In the genomic region with DNA sequence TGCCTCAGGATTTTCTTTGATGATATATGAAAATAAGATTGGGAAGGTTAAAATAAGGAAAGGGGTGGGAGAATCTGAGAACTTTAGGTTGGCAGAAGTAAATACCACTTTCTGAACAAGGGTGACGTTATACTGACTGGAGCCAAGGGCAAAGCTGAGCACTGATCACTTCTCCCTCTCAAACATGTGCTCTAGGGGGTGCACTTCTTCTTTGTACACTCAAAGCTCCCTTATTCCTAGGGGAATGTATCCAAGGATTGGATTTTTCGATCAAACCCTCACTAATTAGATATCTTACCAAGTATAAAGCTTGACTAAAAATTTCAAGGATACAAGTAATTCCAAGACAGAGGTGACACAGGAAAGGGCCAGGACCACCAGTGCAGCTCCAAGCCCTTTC, we compare ENCODE assay signal across 17 cellular contexts.
DNase-seq lines count a peak whose midpoint lies in the region; ATAC-seq, FAIRE-seq and TF ChIP-seq lines count a peak whose summit lies in the region.
"Had no signal": no experiment of that assay in that cellular context is flagged by ENCODE, and none has a peak within 500 bp of the region (broad histone marks: within the 10 kb centered on the region; RNA-seq: fewer than 3 reads in every experiment).

No MANE protein-coding gene starts in this region.

- no peak for TF ChIP-seq EP300 in H1 (IDR thresholded peaks at IDR 0.05; ENCODE audit: borderline replicate concordance in 1 of 2, low read depth in 2 of 2, low read length in 2 of 2)

- H3K4me1 ChIP-seq in H1 (replicated peaks in 1 of 4; ENCODE audit: control insufficient read depth in 3 of 4, insufficient read depth in 4 of 4, low read length in 3 of 4) (no peaks in the 10 kb centered on the region), osteoblast (ENCODE audit: insufficient read depth, low read length) (no peaks in the 10 kb centered on the region)
- H3K4me1 ChIP-seq: pancreas had no signal

- H2BK120ac ChIP-seq in H1 (replicated peaks; ENCODE audit: low read depth, low read length) = no peak overlapping the region

- no peaks in the 10 kb centered on the region for H3K36me3 ChIP-seq in H7 (replicated peaks; ENCODE audit: control insufficient read depth, insufficient read depth, low read length)
- H3K36me3 ChIP-seq in H1 (ENCODE audit: control insufficient read depth in 2 of 4, insufficient read depth in 4 of 4, low read length in 3 of 4) = no peaks in the 10 kb centered on the region
- no peaks in the 10 kb centered on the region for H3K36me3 ChIP-seq in osteoblast (ENCODE audit: insufficient read depth, low read length)
- H3K36me3 ChIP-seq: pancreas had no signal

- WGBS in H1 (ENCODE audit: extremely low coverage in 1 of 2, insufficient coverage in 1 of 2, insufficient read length in 1 of 2, insufficient replicate concordance in 2 of 2, low coverage in 1 of 2, low lambda C conversion rate in 2 of 2, missing lambda C conversion rate in 1 of 2), 2 experiments = 79% methylated on average over 2 of the region's 2 CpGs; no CpG with 5 or more reads in 1 of the 2 experiments

- no peak overlapping the region for H4K5ac ChIP-seq in H1 (ENCODE audit: insufficient read length, low read depth, low read length)

- H4K20me1 ChIP-seq in H1 (replicated peaks in 1 of 2; ENCODE audit: control insufficient read depth in 1 of 2, insufficient read depth in 2 of 2, low read length in 2 of 2) = no peaks in the 10 kb centered on the region
- no peaks in the 10 kb centered on the region for H4K20me1 ChIP-seq in osteoblast (ENCODE audit: insufficient read depth, low read length)

- no peak overlapping the region for H3K9ac ChIP-seq in H1 (replicated peaks in 1 of 4; ENCODE audit: extremely low read depth in 1 of 4, low read depth in 3 of 4, low read length in 3 of 4)

- peak in 2 of 3 experiments; percentile 31 to 54; a peak in 2 of 4 replicates for TF ChIP-seq CTCF in H1 (IDR thresholded peaks at IDR 0.05; ENCODE audit: control extremely low read depth in 1 of 3, insufficient read depth in 1 of 3, low read depth in 1 of 3, low read length in 3 of 3)
- TF ChIP-seq CTCF in osteoblast (IDR thresholded peaks at IDR 0.05; ENCODE audit: extremely low read depth, low read depth, low read length) = peak; percentile 31

- peak; percentile 36 for DNase-seq in H7
- DNase-seq in NCI-H82 (lab: John Stamatoyannopoulos, UW) = peak; percentile 84
- no peak for DNase-seq in H1 (ENCODE audit: low read depth in 1 of 2, low spot score in 2 of 2)
- peak; percentile 47 for DNase-seq in osteoblast (ENCODE audit: insufficient read length, low spot score, missing footprints)
- DNase-seq in NCI-H510A (lab: John Stamatoyannopoulos, UW) = no peak
- no peak for DNase-seq in activated gamma-delta T cell treated with Interleukin-2 at 50 U/mL for 16 hours
- DNase-seq in stimulated activated naive CD8-positive, alpha-beta T cell treated with anti-CD3 and anti-CD28 coated beads, Interleukin-15, amount 100 ng/mL, for 72 hours = no peak
- DNase-seq: activated T-cell treated with anti-CD3 and anti-CD28 coated beads, Interleukin-2, amount 50 U/mL, for 48 hours; DND-41; effector memory CD4-positive, alpha-beta T cell; left ventricle myocardium superior; NCI-H146; NCI-H446; pancreas; stimulated activated naive B cell treated with anti-CD40 and anti-IgM and Interleukin-4, amounts not matched to agents 10 μg/mL and 1 μg/mL and 100 μg/mL, for 72 hours had no signal

- H3K18ac ChIP-seq in H1 (ENCODE audit: extremely low read depth, low read length) = no peak overlapping the region

- FAIRE-seq in H1 (lab: Jason Lieb, UNC) = peak; percentile 28
- FAIRE-seq: pancreas had no signal

- no peak overlapping the region for H2AFZ ChIP-seq in H1 (ENCODE audit: low read length)
- H2AFZ ChIP-seq in osteoblast (ENCODE audit: low read length) = no peak overlapping the region

- no peaks in the 10 kb centered on the region for H3K79me1 ChIP-seq in H1 (ENCODE audit: low read depth, low read length)

- no peak overlapping the region for H2BK5ac ChIP-seq in H1 (ENCODE audit: low read depth, low read length)

- no peak overlapping the region for H3K56ac ChIP-seq in H1 (replicated peaks; ENCODE audit: insufficient read length, low read depth, low read length)

- H3K27me3 ChIP-seq in H7 (ENCODE audit: control insufficient read depth, insufficient read depth, low read length) (no peaks in the 10 kb centered on the region), H1 (replicated peaks in 1 of 4; ENCODE audit: control insufficient read depth in 3 of 4, extremely low read depth in 1 of 4, insufficient read depth in 3 of 4, low read length in 3 of 4) (no peaks in the 10 kb centered on the region), osteoblast (ENCODE audit: insufficient read depth, low read length) (peaks cover 6% of the 10 kb centered on the region)
- H3K27me3 ChIP-seq: pancreas had no signal

- H3K9me3 Mint-ChIP-seq in stimulated activated naive CD8-positive, alpha-beta T cell treated with anti-CD3 and anti-CD28 coated beads, Interleukin-15, amount 100 ng/mL, for 72 hours = no peaks in the 10 kb centered on the region
- H3K9me3 Mint-ChIP-seq: stimulated activated naive B cell treated with anti-CD40 and anti-IgM and Interleukin-4, amounts not matched to agents 10 μg/mL and 1 μg/mL and 100 μg/mL, for 72 hours had no signal

- no peak overlapping the region for H3K14ac ChIP-seq in H1 (ENCODE audit: insufficient read length)

- H3K4me1 Mint-ChIP-seq in stimulated activated naive CD8-positive, alpha-beta T cell treated with anti-CD3 and anti-CD28 coated beads, Interleukin-15, amount 100 ng/mL, for 72 hours = no peaks in the 10 kb centered on the region

- no peak overlapping the region for H2BK12ac ChIP-seq in H1 (ENCODE audit: low read depth, low read length)

- H2BK15ac ChIP-seq in H1 (ENCODE audit: low read length) = no peak overlapping the region

- no peak overlapping the region for H4K91ac ChIP-seq in H1 (replicated peaks; ENCODE audit: insufficient read length, low read length)

- CTCF ChIA-PET in H1 (lab: Charles Lee; ENCODE audit: partially characterized antibody) = interaction anchor here (0.7 to 3.0 kb wide), 26 partner anchors 9 to 470 kb away, joined by 3 to 33 read pairs (median 4); partner anchors contain the start of gene KALRN

- H3K9me3 ChIP-seq in H1 (ENCODE audit: insufficient read depth in 2 of 2, low read depth in 1 of 2, low read length in 1 of 2) = no peaks in the 10 kb centered on the region
- H3K9me3 ChIP-seq in osteoblast (ENCODE audit: low read depth, low read length) = no peaks in the 10 kb centered on the region
- H3K9me3 ChIP-seq: pancreas had no signal

- H3K4me2 ChIP-seq in H1 (ENCODE audit: insufficient read depth in 1 of 2, low read depth in 2 of 2, low read length in 2 of 2) (no peak overlapping the region), osteoblast (ENCODE audit: insufficient read depth, low read length) (no peak overlapping the region)

- no peak overlapping the region for H4K8ac ChIP-seq in H1 (ENCODE audit: extremely low read depth, insufficient read depth, low read length)

- H3K4ac ChIP-seq in H1 (replicated peaks; ENCODE audit: insufficient read length, low read depth, low read length) = no peak overlapping the region

- H3K27ac ChIP-seq in H1 (ENCODE audit: low read depth, low read length) (no peak overlapping the region), osteoblast (ENCODE audit: low read depth, low read length) (no peak overlapping the region)
- H3K27ac ChIP-seq: pancreas, SK-N-MC had no signal

- H2BK20ac ChIP-seq in H1 (ENCODE audit: low read length) = no peak overlapping the region

- H3K4me3 ChIP-seq in H7 (ENCODE audit: insufficient read depth, low read depth, low read length) (no peak overlapping the region), H1 (ENCODE audit: extremely low read depth in 1 of 4, insufficient read depth in 2 of 4, low read depth in 3 of 4, low read length in 4 of 4) (no peak overlapping the region), osteoblast (ENCODE audit: insufficient read depth, low read length) (no peak overlapping the region)
- H3K4me3 ChIP-seq: pancreas, SK-N-MC had no signal

- POLR2A ChIA-PET in H1 (lab: Charles Lee; ENCODE audit: partially characterized antibody) = no interaction called here

- no peak overlapping the region for H3K27ac Mint-ChIP-seq in stimulated activated naive CD8-positive, alpha-beta T cell treated with anti-CD3 and anti-CD28 coated beads, Interleukin-15, amount 100 ng/mL, for 72 hours
- H3K27ac Mint-ChIP-seq: stimulated activated naive B cell treated with anti-CD40 and anti-IgM and Interleukin-4, amounts not matched to agents 10 μg/mL and 1 μg/mL and 100 μg/mL, for 72 hours had no signal

- H3K79me2 ChIP-seq in H1 (ENCODE audit: control insufficient read depth in 1 of 2, insufficient read depth in 2 of 2, low read length in 2 of 2) = no peaks in the 10 kb centered on the region
- H3K79me2 ChIP-seq in osteoblast (ENCODE audit: insufficient read depth, low read length) = no peaks in the 10 kb centered on the region

- no peak overlapping the region for H2AK5ac ChIP-seq in H1 (ENCODE audit: low read depth, low read length)

- H3K23ac ChIP-seq in H1 (ENCODE audit: insufficient read length) = no peak overlapping the region

- no peak for TF ChIP-seq POLR2A in H1 (IDR thresholded peaks at IDR 0.05; ENCODE audit: control extremely low read depth in 1 of 2, low read depth in 2 of 2, low read length in 2 of 2)

- no peaks in the 10 kb centered on the region for H3K23me2 ChIP-seq in H1 (ENCODE audit: low read depth, low read length)

- peaks cover 27% of the 10 kb centered on the region for H3K27me3 Mint-ChIP-seq in stimulated activated naive CD8-positive, alpha-beta T cell treated with anti-CD3 and anti-CD28 coated beads, Interleukin-15, amount 100 ng/mL, for 72 hours

- ATAC-seq in HG03521 (IDR thresholded peaks at IDR 0.05; ENCODE audit: unreplicated experiment) = no peak
- ATAC-seq in stimulated activated naive CD8-positive, alpha-beta T cell treated with anti-CD3 and anti-CD28 coated beads, Interleukin-15, amount 100 ng/mL, for 72 hours = no peak
- ATAC-seq: left ventricle myocardium superior; pancreas; stimulated activated naive B cell treated with anti-CD40 and anti-IgM and Interleukin-4, amounts not matched to agents 10 μg/mL and 1 μg/mL and 100 μg/mL, for 72 hours had no signal

- TF ChIP-seq RAD21 in H1 (IDR thresholded peaks at IDR 0.05 in 1 of 2, conservative IDR thresholded peaks at IDR 0.05 in 1 of 2; ENCODE audit: low read depth in 2 of 2, low read length in 2 of 2) = peak; percentile 34 to 56; a peak in 3 of 4 replicates

- no peak overlapping the region for H3K4me3 Mint-ChIP-seq in stimulated activated naive CD8-positive, alpha-beta T cell treated with anti-CD3 and anti-CD28 coated beads, Interleukin-15, amount 100 ng/mL, for 72 hours
- H3K4me3 Mint-ChIP-seq: stimulated activated naive B cell treated with anti-CD40 and anti-IgM and Interleukin-4, amounts not matched to agents 10 μg/mL and 1 μg/mL and 100 μg/mL, for 72 hours had no signal

TF ChIP-seq in H1, 55 proteins besides CTCF, POLR2A, EP300 and RAD21 (continues in another document):
- TF ChIP-seq NRF1 (IDR thresholded peaks at IDR 0.05; ENCODE audit: low read depth, low read length) = no peak

Comparison
In these comparisons a context has a peak if more than half of its experiments do, and no peak if none do; other contexts are left out.
1. DNase-seq: peak in H7 (single experiment), NCI-H82 (single experiment) and osteoblast (single experiment); none in H1 (0 of 2), NCI-H510A (single experiment), activated gamma-delta T cell treated with Interleukin-2 at 50 U/mL for 16 hours (single experiment) and stimulated activated naive CD8-positive, alpha-beta T cell treated with anti-CD3 and anti-CD28 coated beads, Interleukin-15, amount 100 ng/mL, for 72 hours (0 of 2).